ENCODE assay signal across 13 cellular contexts in the genomic region with DNA sequence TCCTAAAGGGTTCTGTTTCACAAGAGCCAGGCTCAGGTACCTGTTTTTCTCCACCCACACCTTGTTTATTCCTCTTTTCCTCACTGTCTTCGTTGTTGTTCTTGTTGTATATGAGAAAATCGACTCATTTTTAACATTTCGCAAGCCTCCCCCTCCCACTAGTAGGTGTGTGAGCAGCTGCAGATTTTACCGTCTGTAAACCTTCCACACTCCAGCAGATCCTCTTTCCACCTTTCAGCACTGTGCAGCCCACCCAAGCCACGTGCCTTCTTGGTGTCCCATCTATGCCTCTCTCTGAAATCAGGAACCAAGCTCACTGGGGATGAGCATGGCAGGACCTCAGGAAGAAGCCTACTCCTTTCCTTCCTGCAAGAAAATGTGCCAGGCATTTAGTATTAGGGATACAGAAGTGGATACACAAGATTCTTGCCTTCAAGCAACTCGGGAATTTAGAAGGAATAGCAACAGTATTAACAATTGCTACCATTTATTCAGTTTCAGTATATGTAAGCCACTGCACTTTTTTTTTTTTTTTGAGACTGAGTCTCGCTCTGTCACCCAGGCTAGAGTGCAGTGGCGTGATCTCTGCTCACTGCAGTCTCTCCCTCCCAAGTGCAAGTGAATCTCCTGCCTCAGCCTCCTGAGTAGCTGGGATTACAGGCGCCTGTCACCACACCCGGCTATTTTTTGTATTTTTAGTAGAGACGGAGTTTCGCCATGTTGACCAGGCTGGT.
A peak's percentile ranks its signal among the peaks of the same experiment; 100 is the strongest.
DNase-seq lines count a peak whose midpoint lies in the region; ATAC-seq and TF ChIP-seq lines count a peak whose summit lies in the region.
"Had no signal": no experiment of that assay in that cellular context is flagged by ENCODE, and none has a peak within 500 bp of the region (broad histone marks: within the 10 kb centered on the region; RNA-seq: fewer than 3 reads in every experiment).

No MANE protein-coding gene starts in this region.

- no peak overlapping the region for H3K9ac ChIP-seq in colonic mucosa (ENCODE audit: low read depth in 2 of 2, low read length in 2 of 2)

- H3K27me3 ChIP-seq in thyroid gland (no peaks in the 10 kb centered on the region), colonic mucosa (no peaks in the 10 kb centered on the region)

- POLR2A ChIA-PET in activated CD8-positive, alpha-beta T cell treated with anti-CD3 and anti-CD28 coated beads, Interleukin-2, amount 10 ng/mL, durations not matched to agents 7 days and 5 days (lab: Charles Lee): interaction anchor here (0.7 to 3.5 kb wide), 9 partner anchors 9 to 151 kb away, joined by 3 to 33 read pairs (median 6); a partner anchor contains a TSS

- CTCF ChIA-PET in activated CD8-positive, alpha-beta T cell treated with anti-CD3 and anti-CD28 coated beads, Interleukin-2, amount 10 ng/mL, durations not matched to agents 7 days and 5 days (lab: Charles Lee): interaction anchor here (0.7 to 4.8 kb wide), 9 partner anchors 10 to 188 kb away, joined by 3 to 41 read pairs (median 9); a partner anchor contains a TSS

- H3K27ac ChIP-seq in thyroid gland (no peak overlapping the region), colonic mucosa (no peak overlapping the region)
- H3K27ac ChIP-seq: C4-2B, thoracic aorta, VCaP had no signal

- peaks cover 12% of the 10 kb centered on the region for H3K9me3 Mint-ChIP-seq in activated CD8-positive, alpha-beta T cell treated with anti-CD3 and anti-CD28 coated beads, Interleukin-2, amount 10 ng/mL, durations not matched to agents 7 days and 5 days (ENCODE audit: insufficient read depth)

- no peaks in the 10 kb centered on the region for H3K27me3 Mint-ChIP-seq in activated CD8-positive, alpha-beta T cell treated with anti-CD3 and anti-CD28 coated beads, Interleukin-2, amount 10 ng/mL, durations not matched to agents 7 days and 5 days (ENCODE audit: low read depth)

- no peaks in the 10 kb centered on the region for H3K36me3 ChIP-seq in thyroid gland
- H3K36me3 ChIP-seq in colonic mucosa: no peaks in the 10 kb centered on the region
- H3K36me3 ChIP-seq: thoracic aorta had no signal

- H3K27ac Mint-ChIP-seq in activated CD8-positive, alpha-beta T cell treated with anti-CD3 and anti-CD28 coated beads, Interleukin-2, amount 10 ng/mL, durations not matched to agents 7 days and 5 days: peak overlapping the region; percentile 86

- DNase-seq in Ammon's horn (ENCODE audit: low spot score): peak; percentile 48
- no peak for DNase-seq in activated CD8-positive, alpha-beta T cell treated with anti-CD3 and anti-CD28 coated beads, Interleukin-2, amount 10 ng/mL, durations not matched to agents 7 days and 5 days
- no peak for DNase-seq in putamen (ENCODE audit: low spot score)
- DNase-seq in thyroid gland: no peak
- no peak for DNase-seq in colonic mucosa
- DNase-seq in DMS 273 treated with DMSO at 0.1 percent for 48 hours (lab: John Stamatoyannopoulos, UW): no peak
- DNase-seq: HCEC 1CT, NCI-H2171 had no signal

- peak overlapping the region; percentile 45 for H3K4me3 Mint-ChIP-seq in activated CD8-positive, alpha-beta T cell treated with anti-CD3 and anti-CD28 coated beads, Interleukin-2, amount 10 ng/mL, durations not matched to agents 7 days and 5 days

- H3K4me1 Mint-ChIP-seq in activated CD8-positive, alpha-beta T cell treated with anti-CD3 and anti-CD28 coated beads, Interleukin-2, amount 10 ng/mL, durations not matched to agents 7 days and 5 days (ENCODE audit: low read depth): peaks cover 76% of the 10 kb centered on the region

- no peak for TF ChIP-seq POLR2A in thyroid gland (IDR thresholded peaks at IDR 0.05)

- TF ChIP-seq CTCF in thyroid gland (IDR thresholded peaks at IDR 0.05): no peak
- no peak for TF ChIP-seq CTCF in colonic mucosa (IDR thresholded peaks at IDR 0.05)

- ATAC-seq in GM18870 (IDR thresholded peaks at IDR 0.05; ENCODE audit: unreplicated experiment) (peak; percentile 5), HG02970 (IDR thresholded peaks at IDR 0.05; ENCODE audit: low FRiP score, unreplicated experiment) (peak; percentile 16)
- ATAC-seq in activated CD8-positive, alpha-beta T cell treated with anti-CD3 and anti-CD28 coated beads, Interleukin-2, amount 10 ng/mL, durations not matched to agents 7 days and 5 days: peak; percentile 27

- intact Hi-C loops in thyroid gland (cut with DNase I) (no loop called here), colonic mucosa (cut with DNase I) (no loop called here)

- H3K9me3 ChIP-seq in thyroid gland (no peaks in the 10 kb centered on the region), colonic mucosa (no peaks in the 10 kb centered on the region)
- H3K9me3 ChIP-seq: thoracic aorta had no signal

- peaks cover 58% of the 10 kb centered on the region for H3K36me3 Mint-ChIP-seq in activated CD8-positive, alpha-beta T cell treated with anti-CD3 and anti-CD28 coated beads, Interleukin-2, amount 10 ng/mL, durations not matched to agents 7 days and 5 days (ENCODE audit: low read depth)

- peaks cover 0 to 4% of the 10 kb centered on the region in 2 donors for H3K4me1 ChIP-seq in thyroid gland
- H3K4me1 ChIP-seq in colonic mucosa: no peaks in the 10 kb centered on the region

- H3K4me3 ChIP-seq in thyroid gland (replicated peaks in 1 of 3) (no peak overlapping the region), colonic mucosa (no peak overlapping the region)
- H3K4me3 ChIP-seq: thoracic aorta had no signal

- 79 to 80% methylated on average over 12 of the region's 12 CpGs for WGBS in thyroid gland, 2 donors
